In genomic region chr22:37498289-37498909, GRCh38 we compare ENCODE assay signal across 7 cellular contexts. TPM values are rescaled to one million over a fixed set of nuclear protein-coding genes. Genes with fewer than 3 reads are reported as not detected.
DNase-seq lines count a peak whose midpoint lies in the region; ATAC-seq and TF ChIP-seq lines count a peak whose summit lies in the region.

No MANE protein-coding gene starts in this region.

- H3K27ac Mint-ChIP-seq in activated CD8-positive, alpha-beta T cell treated with anti-CD3 and anti-CD28 coated beads for 36 hours, result no peak overlapping the region

- intact Hi-C loops in activated CD8-positive, alpha-beta T cell treated with anti-CD3 and anti-CD28 coated beads for 36 hours (cut with micrococcal nuclease), result no loop called here

- CTCF ChIA-PET in activated CD8-positive, alpha-beta T cell treated with anti-CD3 and anti-CD28 coated beads for 36 hours (lab: Charles Lee), result interaction anchor here (0.9 to 4.9 kb wide), 14 partner anchors 9 to 238 kb away, joined by 3 to 31 read pairs (median 6); partner anchors contain the start of gene MFNG

- H3K4me1 Mint-ChIP-seq in activated CD8-positive, alpha-beta T cell treated with anti-CD3 and anti-CD28 coated beads for 36 hours (ENCODE audit: low read depth), result peaks cover 18% of the 10 kb centered on the region

- peak; percentile 99 for ATAC-seq in activated CD8-positive, alpha-beta T cell treated with anti-CD3 and anti-CD28 coated beads for 36 hours
- ATAC-seq in esophagus mucosa (peak; percentile 13), GM21786 (IDR thresholded peaks at IDR 0.05; ENCODE audit: unreplicated experiment) (no peak), HG02642 (IDR thresholded peaks at IDR 0.05; ENCODE audit: poor library complexity, unreplicated experiment) (no peak)

- H3K36me3 Mint-ChIP-seq in activated CD8-positive, alpha-beta T cell treated with anti-CD3 and anti-CD28 coated beads for 36 hours (ENCODE audit: low read depth), result no peaks in the 10 kb centered on the region

- H3K4me3 ChIP-seq in GM12865 (ENCODE audit: low read depth, low read length), result no peak overlapping the region

- no peaks in the 10 kb centered on the region for H3K27me3 Mint-ChIP-seq in activated CD8-positive, alpha-beta T cell treated with anti-CD3 and anti-CD28 coated beads for 36 hours

- TF ChIP-seq CTCF in GM12865 (IDR thresholded peaks at IDR 0.05; ENCODE audit: insufficient read depth, low read depth, low read length, missing control alignments), result peak; percentile 82
- peak; percentile 92 for TF ChIP-seq CTCF in activated CD8-positive, alpha-beta T cell treated with anti-CD3 and anti-CD28 coated beads for 36 hours (IDR thresholded peaks at IDR 0.05)

- POLR2A ChIA-PET in activated CD8-positive, alpha-beta T cell treated with anti-CD3 and anti-CD28 coated beads for 36 hours (lab: Charles Lee), result interaction anchor here (0.8 to 1.2 kb wide), 2 partner anchors 201 to 404 kb away, joined by 3 read pairs; no protein-coding TSS in a partner anchor

- DNase-seq in GM12865 (ENCODE audit: low read depth) (peak; percentile 78), Kasumi-1 (lab: John Stamatoyannopoulos, UW) (peak; percentile 36 to 46)
- DNase-seq in activated CD8-positive, alpha-beta T cell treated with anti-CD3 and anti-CD28 coated beads for 36 hours, result peak; percentile 84
- DNase-seq in stimulated activated CD4-positive, alpha-beta T cell treated with anti-CD3 and anti-CD28 coated beads, Interleukin-1b, Interleukin-23, amount 100 ng/mL, for 48 hours, result peak; percentile 73

- no peaks in the 10 kb centered on the region for H3K9me3 Mint-ChIP-seq in activated CD8-positive, alpha-beta T cell treated with anti-CD3 and anti-CD28 coated beads for 36 hours

- H3K4me3 Mint-ChIP-seq in activated CD8-positive, alpha-beta T cell treated with anti-CD3 and anti-CD28 coated beads for 36 hours, result no peak overlapping the region

RNA-seq across cellular contexts. Expression of gene MFNG, which starts 12.2 kb away (rescaled TPM):
- 100 to 1,000 TPM; 155 to 160 TPM for total RNA-seq in activated CD8-positive, alpha-beta T cell treated with anti-CD3 and anti-CD28 coated beads for 36 hours
- 4.3 TPM for total RNA-seq in esophagus mucosa

RNA-seq across cellular contexts. Expression of gene CARD10, which starts 20.8 kb away (rescaled TPM):
- total RNA-seq in activated CD8-positive, alpha-beta T cell treated with anti-CD3 and anti-CD28 coated beads for 36 hours, result under 1 TPM; 0.09 to 0.18 TPM
- total RNA-seq in esophagus mucosa, result 10.5 TPM

Comparison
In these comparisons a context has a peak if more than half of its experiments do, and no peak if none do; other contexts are left out.
1. ATAC-seq: peak in activated CD8-positive, alpha-beta T cell treated with anti-CD3 and anti-CD28 coated beads for 36 hours (single experiment) and esophagus mucosa (single experiment); none in GM21786 (single experiment) and HG02642 (single experiment).
2. RNA of gene MFNG, which starts 12.2 kb away (total RNA-seq): 155 to 160 TPM in activated CD8-positive, alpha-beta T cell treated with anti-CD3 and anti-CD28 coated beads for 36 hours; 4.3 TPM in esophagus mucosa (single experiment); every median in the first group is over 10 times any median in the second.
3. Peak in every context shown above with its lines, with median percentiles within 50 percentile points of each other: DNase-seq.